11 cellular contexts compared by ENCODE assay signal in genomic region chr18:33116376-33116775, GRCh38.
DNase-seq lines count a peak whose midpoint lies in the region; ATAC-seq and TF ChIP-seq lines count a peak whose summit lies in the region.
"Had no signal": no experiment of that assay in that cellular context is flagged by ENCODE, and none has a peak within 500 bp of the region (broad histone marks: within the 10 kb centered on the region; RNA-seq: fewer than 3 reads in every experiment).

No MANE protein-coding gene starts in this region.

- H3K36me3 ChIP-seq in DOHH2 (ENCODE audit: control insufficient read depth, low read length) (no peaks in the 10 kb centered on the region), WERI-Rb-1 (no peaks in the 10 kb centered on the region), mesenchymal stem cell (ENCODE audit: control insufficient read depth in 1 of 2, insufficient read depth in 2 of 2, low read depth in 1 of 2, low read length in 2 of 2) (no peaks in the 10 kb centered on the region)
- H3K36me3 ChIP-seq: ascending aorta had no signal

- H3F3A ChIP-seq in DOHH2 (ENCODE audit: control insufficient read depth, insufficient read depth): no peaks in the 10 kb centered on the region

- H3K14ac ChIP-seq in mesenchymal stem cell (ENCODE audit: low read length in 2 of 2): no peak overlapping the region

- ATAC-seq in HG03520 (IDR thresholded peaks at IDR 0.05; ENCODE audit: unreplicated experiment): no peak
- ATAC-seq in GM21717 (IDR thresholded peaks at IDR 0.05; ENCODE audit: unreplicated experiment): no peak
- ATAC-seq in HG02588 (IDR thresholded peaks at IDR 0.05; ENCODE audit: unreplicated experiment): no peak

- no peak overlapping the region for H4K91ac ChIP-seq in mesenchymal stem cell (ENCODE audit: low read length)

- 99% methylated on average over 3 of the region's 3 CpGs for WGBS in mesenchymal stem cell

- no peak overlapping the region for H4K8ac ChIP-seq in mesenchymal stem cell (ENCODE audit: low read length)

- no peak overlapping the region for H2AK5ac ChIP-seq in mesenchymal stem cell (ENCODE audit: low read length, severe bottlenecking)

- H3K4me3 ChIP-seq in DOHH2 (ENCODE audit: low read length) (0 out of 2 replicates have a peak overlapping the region, but pooled peaks have one; percentile 15), WERI-Rb-1 (ENCODE audit: low read depth, low read length) (no peak overlapping the region), mesenchymal stem cell (ENCODE audit: insufficient read depth in 1 of 2, low read depth in 1 of 2, low read length in 2 of 2) (no peak overlapping the region)
- H3K4me3 ChIP-seq: ascending aorta had no signal

- H3K9me2 ChIP-seq in DOHH2 (replicated peaks; ENCODE audit: control insufficient read depth, low read length): no peaks in the 10 kb centered on the region

- no peaks in the 10 kb centered on the region for H3K79me2 ChIP-seq in DOHH2 (ENCODE audit: control insufficient read depth, low read length)

- peak overlapping the region in 1 of 2 experiments; percentile 54 for H2BK12ac ChIP-seq in mesenchymal stem cell (ENCODE audit: low read length in 2 of 2)

- H3K23ac ChIP-seq in mesenchymal stem cell (ENCODE audit: low read length in 2 of 2): no peak overlapping the region

- no peak overlapping the region for H2AFZ ChIP-seq in mesenchymal stem cell (ENCODE audit: low read depth, low read length)

- no peak overlapping the region for H3K27ac ChIP-seq in DOHH2 (ENCODE audit: low read depth, low read length)
- no peak overlapping the region for H3K27ac ChIP-seq in WERI-Rb-1
- H3K27ac ChIP-seq in mesenchymal stem cell (ENCODE audit: low read length, poor library complexity, severe bottlenecking): peak overlapping the region; percentile 60
- H3K27ac ChIP-seq: ascending aorta had no signal

- no peak overlapping the region for H2BK5ac ChIP-seq in mesenchymal stem cell (ENCODE audit: low read depth, low read length, poor library complexity, severe bottlenecking)

- H3K79me1 ChIP-seq in mesenchymal stem cell (replicated peaks; ENCODE audit: low read length, poor library complexity, severe bottlenecking): no peaks in the 10 kb centered on the region

- no peaks in the 10 kb centered on the region for H3K9me3 ChIP-seq in DOHH2 (ENCODE audit: control insufficient read depth, insufficient read depth, low read length)
- H3K9me3 ChIP-seq in WERI-Rb-1 (ENCODE audit: severe bottlenecking): peaks cover 9% of the 10 kb centered on the region
- peaks cover 4% of the 10 kb centered on the region for H3K9me3 ChIP-seq in mesenchymal stem cell (ENCODE audit: control insufficient read depth, low read length)
- H3K9me3 ChIP-seq: ascending aorta had no signal

- no peak overlapping the region for H3K18ac ChIP-seq in mesenchymal stem cell (ENCODE audit: low read depth in 1 of 2, low read length in 2 of 2)

- H3K27me3 ChIP-seq in DOHH2 (ENCODE audit: control insufficient read depth, low read length) (no peaks in the 10 kb centered on the region), WERI-Rb-1 (ENCODE audit: insufficient read depth, low read depth, severe bottlenecking) (no peaks in the 10 kb centered on the region), mesenchymal stem cell (ENCODE audit: control insufficient read depth in 1 of 2, insufficient read depth in 1 of 2, low read length in 2 of 2) (no peaks in the 10 kb centered on the region)
- H3K27me3 ChIP-seq: ascending aorta had no signal

- no peak overlapping the region for H3K9ac ChIP-seq in mesenchymal stem cell (ENCODE audit: low read length)

- H2BK120ac ChIP-seq in mesenchymal stem cell (ENCODE audit: low read depth, low read length): no peak overlapping the region

- H3K4me2 ChIP-seq in DOHH2 (ENCODE audit: low read length) (peak overlapping the region; percentile 35), mesenchymal stem cell (ENCODE audit: low read length, poor library complexity, severe bottlenecking) (no peak overlapping the region)

- H3K4ac ChIP-seq in mesenchymal stem cell (ENCODE audit: low read depth in 1 of 2, low read length in 2 of 2): no peak overlapping the region

- TF ChIP-seq CTCF in DOHH2 (IDR thresholded peaks at IDR 0.05; ENCODE audit: low read depth, low read length, poor library complexity, severe bottlenecking) (no peak), WERI-Rb-1 (IDR thresholded peaks at IDR 0.05; ENCODE audit: low read depth, low read length) (no peak)

- no peak overlapping the region for H2BK15ac ChIP-seq in mesenchymal stem cell (ENCODE audit: low read depth, poor library complexity, severe bottlenecking)

- no peaks in the 10 kb centered on the region for H4K20me1 ChIP-seq in DOHH2 (ENCODE audit: control insufficient read depth, insufficient read depth, low read depth, low read length)

- DNase-seq in NCI-H2029 (lab: John Stamatoyannopoulos, UW) (peak; percentile 88), WERI-Rb-1 (peak; percentile 77), mesenchymal stem cell (no peak), NCI-H1694 treated with DMSO at 0.1 percent for 48 hours (lab: John Stamatoyannopoulos, UW) (no peak)
- DNase-seq: CD4-positive, alpha-beta memory T cell; mesendoderm had no signal

- peaks cover 7% of the 10 kb centered on the region for H3K4me1 ChIP-seq in DOHH2 (ENCODE audit: control insufficient read depth, low read length)
- H3K4me1 ChIP-seq in mesenchymal stem cell (ENCODE audit: control insufficient read depth, insufficient read depth, low read depth, low read length): no peaks in the 10 kb centered on the region
- H3K4me1 ChIP-seq: ascending aorta had no signal

Comparison
In these comparisons a context has a peak if more than half of its experiments do, and no peak if none do; other contexts are left out.
1. DNase-seq: peak in NCI-H2029 (single experiment) and WERI-Rb-1 (single experiment); none in mesenchymal stem cell (single experiment) and NCI-H1694 treated with DMSO at 0.1 percent for 48 hours (single experiment).